ENCODE assay signal across 14 cellular contexts in the genomic region with DNA sequence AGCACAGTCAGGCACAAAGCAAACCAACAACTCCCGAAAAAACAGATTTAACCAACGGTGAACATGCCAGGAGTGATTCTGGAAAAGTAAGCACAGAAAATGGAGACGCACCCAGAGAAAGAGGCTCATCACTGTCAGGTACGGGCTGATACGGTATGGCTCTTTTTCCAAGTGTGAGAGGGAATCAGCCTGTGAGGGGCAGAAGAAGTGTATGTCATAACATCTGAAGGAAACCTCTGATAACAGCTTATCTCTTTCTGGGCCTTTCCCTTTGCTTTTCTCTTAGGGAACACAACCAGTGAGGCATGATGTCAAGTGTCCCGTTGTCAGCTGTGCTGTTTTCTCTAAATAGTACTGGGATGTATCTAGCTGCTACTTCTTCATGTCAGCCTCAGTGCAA. TPM values are rescaled to one million over a fixed set of nuclear protein-coding genes. Genes with fewer than 3 reads are reported as not detected.
DNase-seq lines count a peak whose midpoint lies in the region; ATAC-seq, FAIRE-seq and TF ChIP-seq lines count a peak whose summit lies in the region.
"Had no signal": no experiment of that assay in that cellular context is flagged by ENCODE, and none has a peak within 500 bp of the region (broad histone marks: within the 10 kb centered on the region; RNA-seq: fewer than 3 reads in every experiment).

No MANE protein-coding gene starts in this region.

- intact Hi-C loops in PC-3 (cut with micrococcal nuclease), result no loop called here
- intact Hi-C loops in right cardiac atrium (cut with DNase I), result no loop called here

- no peak for TF ChIP-seq POLR2A in erythroblast (IDR thresholded peaks at IDR 0.05; ENCODE audit: low read length)

- no peak overlapping the region for H2AFZ ChIP-seq in PC-3 (ENCODE audit: low read length)

- H3K9me2 ChIP-seq in PC-3 (replicated peaks; ENCODE audit: low read length), result no peaks in the 10 kb centered on the region

- H3K4me3 ChIP-seq in PC-3 (ENCODE audit: low read length) (no peak overlapping the region), right cardiac atrium (ENCODE audit: low read length) (no peak overlapping the region)
- H3K4me3 ChIP-seq: BLaER1, HAP-1 had no signal

- FAIRE-seq in HTR-8/SVneo (lab: Jason Lieb, UNC), result peak; percentile 77
- no peak for FAIRE-seq in urothelium cell line (lab: Jason Lieb, UNC)
- FAIRE-seq: GM19239, H1 had no signal

- 55% methylated on average over 6 of the region's 6 CpGs for WGBS in right cardiac atrium

- no peaks in the 10 kb centered on the region for H3K79me2 ChIP-seq in PC-3 (ENCODE audit: low read length)

- H3K4me1 ChIP-seq in PC-3 (ENCODE audit: insufficient read depth, low read length), result no peaks in the 10 kb centered on the region
- peaks cover 5% of the 10 kb centered on the region for H3K4me1 ChIP-seq in right cardiac atrium (ENCODE audit: control insufficient read depth, insufficient read depth, low read length)
- H3K4me1 ChIP-seq: HAP-1 had no signal

- TF ChIP-seq CTCF in PC-3 (conservative IDR thresholded peaks at IDR 0.05; ENCODE audit: low read depth, low read length), result no peak
- TF ChIP-seq CTCF in RWPE1 (conservative IDR thresholded peaks at IDR 0.05; ENCODE audit: low read depth), result no peak

- H3K9ac ChIP-seq in PC-3 (ENCODE audit: low read length), result no peak overlapping the region
- H3K9ac ChIP-seq: BLaER1 had no signal

- H3K27ac ChIP-seq in PC-3 (ENCODE audit: low read length), result no peak overlapping the region
- H3K27ac ChIP-seq in right cardiac atrium (ENCODE audit: low read length), result peak overlapping the region; percentile 11
- no peak overlapping the region for H3K27ac ChIP-seq in RWPE1
- H3K27ac ChIP-seq: BLaER1 had no signal

- H3K27me3 ChIP-seq in PC-3 (ENCODE audit: low read length) (no peaks in the 10 kb centered on the region), right cardiac atrium (ENCODE audit: control insufficient read depth, insufficient read depth) (no peaks in the 10 kb centered on the region)
- H3K27me3 ChIP-seq: BLaER1 had no signal

- POLR2A ChIA-PET in PC-3 (lab: Charles Lee; ENCODE audit: unreplicated experiment) (interaction anchor here (0.6 kb wide), 1 partner anchor 96 kb away, joined by 8 read pairs; no protein-coding TSS in a partner anchor), RWPE1 (lab: Yijun Ruan, JAX; ENCODE audit: low non-redundant PET) (no interaction called here)

- DNase-seq in HTR-8/SVneo (ENCODE audit: insufficient read length, low spot score) (no peak), PC-3 (no peak), erythroblast (lab: John Stamatoyannopoulos, UW) (peak; percentile 23 to 42), right cardiac atrium (no peak), urothelium cell line (ENCODE audit: low spot score) (no peak), SW 1271 (lab: John Stamatoyannopoulos, UW) (no peak), RWPE1 (ENCODE audit: low spot score) (no peak)
- DNase-seq: CD8-positive, alpha-beta memory T cell; DMS53; GF-D8 had no signal

- H3K9me3 ChIP-seq in PC-3 (ENCODE audit: low read length), result no peaks in the 10 kb centered on the region
- no peaks in the 10 kb centered on the region for H3K9me3 ChIP-seq in right cardiac atrium (ENCODE audit: control insufficient read depth, low read length)
- H3K9me3 ChIP-seq: BLaER1, HAP-1 had no signal

- no peak overlapping the region for H3K4me2 ChIP-seq in PC-3 (ENCODE audit: low read length)

- no peaks in the 10 kb centered on the region for H3F3A ChIP-seq in PC-3 (ENCODE audit: low read length, unreplicated experiment)

- H3K36me3 ChIP-seq in PC-3 (ENCODE audit: low read depth, low read length), result peaks cover 79% of the 10 kb centered on the region

- CTCF ChIA-PET in PC-3 (lab: Charles Lee) (no interaction called here), RWPE1 (lab: Yijun Ruan, JAX) (interaction anchor here (0.7 kb wide), 1 partner anchor 37 kb away, joined by 3 read pairs; no protein-coding TSS in a partner anchor)

- no peak for ATAC-seq in PC-3
- ATAC-seq in right cardiac atrium, result peak in 1 of 2 donors; percentile 32

- TSS peak; percentile 3 for BruUV-seq in PC-3 (replicated peaks; lab: Mats Ljungman, UMichigan)

- H4K20me1 ChIP-seq in PC-3 (ENCODE audit: low read length), result no peaks in the 10 kb centered on the region; the same call in 1 of the 2 replicates

RNA-seq across cellular contexts. Expression of a gene that starts 32.1 kb away (rescaled TPM):
- total RNA-seq in PC-3 (2014; rRNA removed), result 33.5 and 35.9 TPM in 2 replicates
- 10 to 100 TPM; 37.3 to 44.1 (median 38.5) TPM for total RNA-seq in right cardiac atrium
- polyA plus RNA-seq in right cardiac atrium, result 10.8 TPM

Comparison
In these comparisons a context has a peak if more than half of its experiments do, and no peak if none do; other contexts are left out.
1. DNase-seq: peak in erythroblast (2 of 2); none in HTR-8/SVneo (single experiment), PC-3 (single experiment), right cardiac atrium (0 of 3), urothelium cell line (single experiment), SW 1271 (0 of 2) and RWPE1 (single experiment).